ENCODE assay signal across 14 cellular contexts in the genomic region with DNA sequence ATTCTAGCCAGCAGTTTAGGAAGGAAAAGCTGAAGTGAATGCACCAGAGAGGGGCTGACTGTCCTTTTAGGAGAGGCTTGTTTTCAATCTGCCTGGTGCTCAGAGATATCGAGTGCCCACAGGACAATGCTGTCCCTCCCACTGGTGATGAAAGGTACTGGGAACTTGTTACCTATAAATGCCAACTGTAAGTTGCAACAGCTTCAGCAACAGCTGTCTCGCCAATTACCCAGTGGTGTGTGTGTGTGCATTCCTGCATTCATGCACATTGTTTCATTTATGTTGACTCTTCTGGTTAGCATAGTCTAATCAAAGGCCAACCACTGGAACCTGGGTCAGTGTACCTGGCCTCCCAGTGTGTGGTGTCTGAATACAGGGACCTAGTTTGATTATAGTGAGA.
DNase-seq lines count a peak whose midpoint lies in the region; ATAC-seq, FAIRE-seq and TF ChIP-seq lines count a peak whose summit lies in the region.
"Had no signal": no experiment of that assay in that cellular context is flagged by ENCODE, and none has a peak within 500 bp of the region (broad histone marks: within the 10 kb centered on the region; RNA-seq: fewer than 3 reads in every experiment).

No MANE protein-coding gene starts in this region.

- no peak for FAIRE-seq in GM12892 (lab: Jason Lieb, UNC)
- FAIRE-seq: kidney had no signal

- H3K36me3 ChIP-seq in GM23338 (ENCODE audit: insufficient read depth) = no peaks in the 10 kb centered on the region

- no peaks in the 10 kb centered on the region for H3F3A ChIP-seq in GM23338 (replicated peaks; ENCODE audit: low read depth)

- H3K4me1 Mint-ChIP-seq in GM23338 = peaks cover 21% of the 10 kb centered on the region
- H3K4me1 Mint-ChIP-seq in nephron progenitor cell = peaks cover 38% of the 10 kb centered on the region

- ATAC-seq in GM23338 (peak; percentile 48), HG03139 (IDR thresholded peaks at IDR 0.05; ENCODE audit: unreplicated experiment) (no peak), GM21447 (IDR thresholded peaks at IDR 0.05; ENCODE audit: unreplicated experiment) (no peak)

- DNase-seq in GM23338 (ENCODE audit: low spot score) (peak; percentile 8), NCI-H1694 treated with DMSO at 0.1 percent for 48 hours (lab: John Stamatoyannopoulos, UW) (peak; percentile 29), fibroblast of the aortic adventitia (ENCODE audit: low read depth) (peak; percentile 8), nephron progenitor cell (no peak), hippocampal formation (lab: John Stamatoyannopoulos, UW) (no peak), GM12892 (ENCODE audit: insufficient read length) (no peak)
- DNase-seq: activated CD4-positive, alpha-beta T cell treated with anti-CD3 and anti-CD28 coated beads for 4 hours; COR-L47; kidney had no signal

- no peaks in the 10 kb centered on the region for H4K20me1 ChIP-seq in GM23338 (replicated peaks; ENCODE audit: insufficient read depth)

- peak overlapping the region; percentile 24; the same call in 1 of the 2 replicates for H2AFZ ChIP-seq in GM23338

- TF ChIP-seq POLR2A in GM12892 (IDR thresholded peaks at IDR 0.05; ENCODE audit: low read depth, low read length) = no peak

- H3K36me3 Mint-ChIP-seq in GM23338 (ENCODE audit: low read depth) (peaks cover 24% of the 10 kb centered on the region; the same call in 2 of the 3 replicates), nephron progenitor cell (ENCODE audit: low read depth) (peaks cover 8% of the 10 kb centered on the region)

- H3K27me3 ChIP-seq in GM23338 (ENCODE audit: insufficient read depth) = no peaks in the 10 kb centered on the region

- H3K4me2 ChIP-seq in GM23338 = no peak overlapping the region
- H3K4me2 ChIP-seq: KMS-11 had no signal

- H3K9me3 Mint-ChIP-seq in GM23338 (peaks cover 25% of the 10 kb centered on the region), nephron progenitor cell (peaks cover 42% of the 10 kb centered on the region)
- H3K9me3 Mint-ChIP-seq: activated T-helper 1 cell treated with anti-CD3 and anti-CD28 coated beads, Interleukin-12 subunit alpha, Interleukin-12 subunit beta, Interleukin-2, Interleukin-4 antibody, amounts not matched to agents 30 ng/mL and 10 ng/mL and 1 ng/mL, durations not matched to agents 14 hours and 24 hours and 36 hours had no signal

- H3K79me2 ChIP-seq in GM23338 (replicated peaks; ENCODE audit: insufficient read depth) = no peaks in the 10 kb centered on the region

- no peak overlapping the region for H3K27ac ChIP-seq in GM23338 (ENCODE audit: low read depth)
- H3K27ac ChIP-seq: epithelial cell of prostate, KMS-11 had no signal

- no peaks in the 10 kb centered on the region for H3K27me3 Mint-ChIP-seq in GM23338 (ENCODE audit: insufficient read depth, low read depth, poor library complexity)
- H3K27me3 Mint-ChIP-seq in nephron progenitor cell (ENCODE audit: low read depth, poor library complexity) = no peaks in the 10 kb centered on the region

- H3K4me3 Mint-ChIP-seq in GM23338 = no peak overlapping the region
- H3K4me3 Mint-ChIP-seq in nephron progenitor cell = no peak overlapping the region
- H3K4me3 Mint-ChIP-seq: activated T-helper 1 cell treated with anti-CD3 and anti-CD28 coated beads, Interleukin-12 subunit alpha, Interleukin-12 subunit beta, Interleukin-2, Interleukin-4 antibody, amounts not matched to agents 30 ng/mL and 10 ng/mL and 1 ng/mL, durations not matched to agents 14 hours and 24 hours and 36 hours had no signal

- H3K4me1 ChIP-seq in GM23338 (ENCODE audit: insufficient read depth) = no peaks in the 10 kb centered on the region

- H3K9me2 ChIP-seq in GM23338 (ENCODE audit: insufficient read depth) = no peaks in the 10 kb centered on the region

- TF ChIP-seq CTCF in GM23338 (conservative IDR thresholded peaks at IDR 0.05; ENCODE audit: low read depth in 2 of 2) (no peak), fibroblast of the aortic adventitia (IDR thresholded peaks at IDR 0.05; ENCODE audit: insufficient read depth, low read length) (no peak), nephron progenitor cell (IDR thresholded peaks at IDR 0.05) (no peak)

- H3K27ac Mint-ChIP-seq in GM23338 (peak overlapping the region; percentile 66), nephron progenitor cell (peak overlapping the region; percentile 23)
- H3K27ac Mint-ChIP-seq: activated T-helper 1 cell treated with anti-CD3 and anti-CD28 coated beads, Interleukin-12 subunit alpha, Interleukin-12 subunit beta, Interleukin-2, Interleukin-4 antibody, amounts not matched to agents 30 ng/mL and 10 ng/mL and 1 ng/mL, durations not matched to agents 14 hours and 24 hours and 36 hours had no signal

- H3K4me3 ChIP-seq in GM23338 (no peak overlapping the region), fibroblast of the aortic adventitia (ENCODE audit: low read depth, low read length) (no peak overlapping the region)

TF ChIP-seq in GM23338, 12 proteins besides CTCF, POLR2A, EP300 and RAD21 (continues in another document):
- TF ChIP-seq, protein P1, sequence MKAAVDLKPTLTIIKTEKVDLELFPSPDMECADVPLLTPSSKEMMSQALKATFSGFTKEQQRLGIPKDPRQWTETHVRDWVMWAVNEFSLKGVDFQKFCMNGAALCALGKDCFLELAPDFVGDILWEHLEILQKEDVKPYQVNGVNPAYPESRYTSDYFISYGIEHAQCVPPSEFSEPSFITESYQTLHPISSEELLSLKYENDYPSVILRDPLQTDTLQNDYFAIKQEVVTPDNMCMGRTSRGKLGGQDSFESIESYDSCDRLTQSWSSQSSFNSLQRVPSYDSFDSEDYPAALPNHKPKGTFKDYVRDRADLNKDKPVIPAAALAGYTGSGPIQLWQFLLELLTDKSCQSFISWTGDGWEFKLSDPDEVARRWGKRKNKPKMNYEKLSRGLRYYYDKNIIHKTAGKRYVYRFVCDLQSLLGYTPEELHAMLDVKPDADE (IDR thresholded peaks at IDR 0.05) = no peak
- TF ChIP-seq JUNB (IDR thresholded peaks at IDR 0.05; ENCODE audit: unreplicated experiment) (no peak), ZNF331 (CRISPR knock-in tag; IDR thresholded peaks at IDR 0.05; ENCODE audit: low read depth) (no peak), POLR2AphosphoS5 (IDR thresholded peaks at IDR 0.05; ENCODE audit: low read depth) (no peak), STAT1 (IDR thresholded peaks at IDR 0.05; ENCODE audit: unreplicated experiment) (no peak), EZH2 (IDR thresholded peaks at IDR 0.05; ENCODE audit: low read depth, unreplicated experiment) (no peak), ZNF114 (CRISPR knock-in tag; IDR thresholded peaks at IDR 0.05) (no peak)
- TF ChIP-seq, protein P2, sequence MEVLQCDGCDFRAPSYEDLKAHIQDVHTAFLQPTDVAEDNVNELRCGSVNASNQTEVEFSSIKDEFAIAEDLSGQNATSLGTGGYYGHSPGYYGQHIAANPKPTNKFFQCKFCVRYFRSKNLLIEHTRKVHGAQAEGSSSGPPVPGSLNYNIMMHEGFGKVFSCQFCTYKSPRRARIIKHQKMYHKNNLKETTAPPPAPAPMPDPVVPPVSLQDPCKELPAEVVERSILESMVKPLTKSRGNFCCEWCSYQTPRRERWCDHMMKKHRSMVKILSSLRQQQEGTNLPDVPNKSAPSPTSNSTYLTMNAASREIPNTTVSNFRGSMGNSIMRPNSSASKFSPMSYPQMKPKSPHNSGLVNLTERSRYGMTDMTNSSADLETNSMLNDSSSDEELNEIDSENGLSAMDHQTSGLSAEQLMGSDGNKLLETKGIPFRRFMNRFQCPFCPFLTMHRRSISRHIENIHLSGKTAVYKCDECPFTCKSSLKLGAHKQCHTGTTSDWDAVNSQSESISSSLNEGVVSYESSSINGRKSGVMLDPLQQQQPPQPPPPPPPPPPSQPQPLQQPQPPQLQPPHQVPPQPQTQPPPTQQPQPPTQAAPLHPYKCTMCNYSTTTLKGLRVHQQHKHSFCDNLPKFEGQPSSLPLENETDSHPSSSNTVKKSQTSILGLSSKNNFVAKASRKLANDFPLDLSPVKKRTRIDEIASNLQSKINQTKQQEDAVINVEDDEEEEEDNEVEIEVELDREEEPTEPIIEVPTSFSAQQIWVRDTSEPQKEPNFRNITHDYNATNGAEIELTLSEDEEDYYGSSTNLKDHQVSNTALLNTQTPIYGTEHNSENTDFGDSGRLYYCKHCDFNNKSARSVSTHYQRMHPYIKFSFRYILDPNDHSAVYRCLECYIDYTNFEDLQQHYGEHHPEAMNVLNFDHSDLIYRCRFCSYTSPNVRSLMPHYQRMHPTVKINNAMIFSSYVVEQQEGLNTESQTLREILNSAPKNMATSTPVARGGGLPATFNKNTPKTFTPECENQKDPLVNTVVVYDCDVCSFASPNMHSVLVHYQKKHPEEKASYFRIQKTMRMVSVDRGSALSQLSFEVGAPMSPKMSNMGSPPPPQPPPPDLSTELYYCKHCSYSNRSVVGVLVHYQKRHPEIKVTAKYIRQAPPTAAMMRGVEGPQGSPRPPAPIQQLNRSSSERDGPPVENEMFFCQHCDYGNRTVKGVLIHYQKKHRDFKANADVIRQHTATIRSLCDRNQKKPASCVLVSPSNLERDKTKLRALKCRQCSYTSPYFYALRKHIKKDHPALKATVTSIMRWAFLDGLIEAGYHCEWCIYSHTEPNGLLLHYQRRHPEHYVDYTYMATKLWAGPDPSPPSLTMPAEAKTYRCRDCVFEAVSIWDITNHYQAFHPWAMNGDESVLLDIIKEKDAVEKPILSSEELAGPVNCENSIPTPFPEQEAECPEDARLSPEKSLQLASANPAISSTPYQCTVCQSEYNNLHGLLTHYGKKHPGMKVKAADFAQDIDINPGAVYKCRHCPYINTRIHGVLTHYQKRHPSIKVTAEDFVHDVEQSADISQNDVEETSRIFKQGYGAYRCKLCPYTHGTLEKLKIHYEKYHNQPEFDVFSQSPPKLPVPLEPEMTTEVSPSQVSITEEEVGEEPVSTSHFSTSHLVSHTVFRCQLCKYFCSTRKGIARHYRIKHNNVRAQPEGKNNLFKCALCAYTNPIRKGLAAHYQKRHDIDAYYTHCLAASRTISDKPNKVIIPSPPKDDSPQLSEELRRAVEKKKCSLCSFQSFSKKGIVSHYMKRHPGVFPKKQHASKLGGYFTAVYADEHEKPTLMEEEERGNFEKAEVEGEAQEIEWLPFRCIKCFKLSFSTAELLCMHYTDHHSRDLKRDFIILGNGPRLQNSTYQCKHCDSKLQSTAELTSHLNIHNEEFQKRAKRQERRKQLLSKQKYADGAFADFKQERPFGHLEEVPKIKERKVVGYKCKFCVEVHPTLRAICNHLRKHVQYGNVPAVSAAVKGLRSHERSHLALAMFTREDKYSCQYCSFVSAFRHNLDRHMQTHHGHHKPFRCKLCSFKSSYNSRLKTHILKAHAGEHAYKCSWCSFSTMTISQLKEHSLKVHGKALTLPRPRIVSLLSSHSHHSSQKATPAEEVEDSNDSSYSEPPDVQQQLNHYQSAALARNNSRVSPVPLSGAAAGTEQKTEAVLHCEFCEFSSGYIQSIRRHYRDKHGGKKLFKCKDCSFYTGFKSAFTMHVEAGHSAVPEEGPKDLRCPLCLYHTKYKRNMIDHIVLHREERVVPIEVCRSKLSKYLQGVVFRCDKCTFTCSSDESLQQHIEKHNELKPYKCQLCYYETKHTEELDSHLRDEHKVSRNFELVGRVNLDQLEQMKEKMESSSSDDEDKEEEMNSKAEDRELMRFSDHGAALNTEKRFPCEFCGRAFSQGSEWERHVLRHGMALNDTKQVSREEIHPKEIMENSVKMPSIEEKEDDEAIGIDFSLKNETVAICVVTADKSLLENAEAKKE (CRISPR knock-in tag; IDR thresholded peaks at IDR 0.05) = no peak

Comparison
In these comparisons a context has a peak if more than half of its experiments do, and no peak if none do; other contexts are left out.
1. DNase-seq: peak in GM23338 (single experiment), NCI-H1694 treated with DMSO at 0.1 percent for 48 hours (single experiment) and fibroblast of the aortic adventitia (single experiment); none in nephron progenitor cell (single experiment), hippocampal formation (0 of 2) and GM12892 (single experiment).